Comparison of ENCODE assay signal across 18 cellular contexts in genomic region chr4:162705130-162705803, GRCh38.
A peak's percentile ranks its signal among the peaks of the same experiment; 100 is the strongest.
DNase-seq lines count a peak whose midpoint lies in the region; ATAC-seq and TF ChIP-seq lines count a peak whose summit lies in the region.
"Had no signal": no experiment of that assay in that cellular context is flagged by ENCODE, and none has a peak within 500 bp of the region (broad histone marks: within the 10 kb centered on the region; RNA-seq: fewer than 3 reads in every experiment).

No MANE protein-coding gene starts in this region.

- H3K9ac ChIP-seq in skeletal muscle tissue (ENCODE audit: low read depth in 1 of 3, low read length in 3 of 3): peak overlapping the region; percentile 36 to 72 (median 66)

- DNase-seq in Right ventricle myocardium superior: no peak
- DNase-seq in right cardiac atrium: no peak
- no peak for DNase-seq in left cardiac atrium
- DNase-seq in epidermal melanocyte (ENCODE audit: insufficient read length, low spot score): no peak
- DNase-seq: CD8-positive, alpha-beta T cell; COR-L47; DMS153; DMS79 treated with DMSO at 0.1 percent for 48 hours; EL; GOT3; H9 had no signal

- peaks cover 35% of the 10 kb centered on the region for H3K4me1 Mint-ChIP-seq in nephron
- H3K4me1 Mint-ChIP-seq: CD14-positive monocyte had no signal

- H3K4me3 Mint-ChIP-seq in nephron: peak overlapping the region in 1 of 3 experiments; percentile 64
- H3K4me3 Mint-ChIP-seq: CD14-positive monocyte; CD8-positive, alpha-beta T cell; H9 had no signal

- no peak overlapping the region for H3K4me3 ChIP-seq in right cardiac atrium (ENCODE audit: low read length)
- peak overlapping the region; percentile 10 to 41 (median 22) for H3K4me3 ChIP-seq in skeletal muscle tissue (ENCODE audit: low read length in 3 of 3)

- H3K27ac Mint-ChIP-seq in nephron: peak overlapping the region; percentile 19 to 68 (median 63)
- H3K27ac Mint-ChIP-seq: CD14-positive monocyte; CD8-positive, alpha-beta T cell; H9 had no signal

- H3K9me3 ChIP-seq in right cardiac atrium (ENCODE audit: control insufficient read depth, low read length): no peaks in the 10 kb centered on the region
- no peaks in the 10 kb centered on the region for H3K9me3 ChIP-seq in skeletal muscle tissue (ENCODE audit: control insufficient read depth in 3 of 3, low read length in 3 of 3)

- peak; percentile 69 for ATAC-seq in Right ventricle myocardium superior (ENCODE audit: poor library complexity)
- ATAC-seq in right cardiac atrium: no peak
- peak; percentile 41 to 51 for ATAC-seq in left cardiac atrium
- no peak for ATAC-seq in HG03139 (IDR thresholded peaks at IDR 0.05; ENCODE audit: unreplicated experiment)
- ATAC-seq in GM19035 (IDR thresholded peaks at IDR 0.05; ENCODE audit: unreplicated experiment): no peak
- ATAC-seq: CD8-positive, alpha-beta T cell; HepG2 had no signal

- no peaks in the 10 kb centered on the region for H3K36me3 ChIP-seq in skeletal muscle tissue (ENCODE audit: control insufficient read depth in 3 of 3, insufficient read depth in 3 of 3, low read length in 3 of 3)

- TF ChIP-seq CTCF in nephron (IDR thresholded peaks at IDR 0.05; ENCODE audit: unreplicated experiment in 3 of 3): no peak

- H3K4me1 ChIP-seq in right cardiac atrium (ENCODE audit: control insufficient read depth, insufficient read depth, low read length): no peaks in the 10 kb centered on the region
- no peaks in the 10 kb centered on the region for H3K4me1 ChIP-seq in skeletal muscle tissue (ENCODE audit: control insufficient read depth in 3 of 3, insufficient read depth in 3 of 3, low read length in 3 of 3)

- WGBS in right cardiac atrium: 58% methylated on average over 2 of the region's 2 CpGs

- peaks cover 4% of the 10 kb centered on the region for H3K27me3 Mint-ChIP-seq in nephron (ENCODE audit: low read depth)

- peaks cover 8% of the 10 kb centered on the region for H3K9me3 Mint-ChIP-seq in nephron
- H3K9me3 Mint-ChIP-seq: CD8-positive, alpha-beta T cell had no signal

- intact Hi-C loops in Right ventricle myocardium superior (cut with DNase I) (no loop called here), right cardiac atrium (cut with DNase I) (no loop called here), left cardiac atrium (cut with DNase I) (no loop called here)

- H3K27ac ChIP-seq in right cardiac atrium (ENCODE audit: low read length) (no peak overlapping the region), skeletal muscle tissue (ENCODE audit: low read depth, low read length) (peak overlapping the region; percentile 93)
- H3K27ac ChIP-seq: 22Rv1 had no signal

- H3K27me3 ChIP-seq in right cardiac atrium (ENCODE audit: control insufficient read depth, insufficient read depth): no peaks in the 10 kb centered on the region
- H3K27me3 ChIP-seq in skeletal muscle tissue (ENCODE audit: control insufficient read depth in 3 of 3, insufficient read depth in 3 of 3, low read length in 3 of 3): no peaks in the 10 kb centered on the region

- no peaks in the 10 kb centered on the region for H3K36me3 Mint-ChIP-seq in nephron (ENCODE audit: low read depth)
- H3K36me3 Mint-ChIP-seq: CD14-positive monocyte; CD8-positive, alpha-beta T cell had no signal

Comparison
In these comparisons a context has a peak if more than half of its experiments do, and no peak if none do; other contexts are left out.
1. ATAC-seq: peak in Right ventricle myocardium superior (single experiment) and left cardiac atrium (2 of 2); none in right cardiac atrium (0 of 2), HG03139 (single experiment) and GM19035 (single experiment).